In the genomic region with DNA sequence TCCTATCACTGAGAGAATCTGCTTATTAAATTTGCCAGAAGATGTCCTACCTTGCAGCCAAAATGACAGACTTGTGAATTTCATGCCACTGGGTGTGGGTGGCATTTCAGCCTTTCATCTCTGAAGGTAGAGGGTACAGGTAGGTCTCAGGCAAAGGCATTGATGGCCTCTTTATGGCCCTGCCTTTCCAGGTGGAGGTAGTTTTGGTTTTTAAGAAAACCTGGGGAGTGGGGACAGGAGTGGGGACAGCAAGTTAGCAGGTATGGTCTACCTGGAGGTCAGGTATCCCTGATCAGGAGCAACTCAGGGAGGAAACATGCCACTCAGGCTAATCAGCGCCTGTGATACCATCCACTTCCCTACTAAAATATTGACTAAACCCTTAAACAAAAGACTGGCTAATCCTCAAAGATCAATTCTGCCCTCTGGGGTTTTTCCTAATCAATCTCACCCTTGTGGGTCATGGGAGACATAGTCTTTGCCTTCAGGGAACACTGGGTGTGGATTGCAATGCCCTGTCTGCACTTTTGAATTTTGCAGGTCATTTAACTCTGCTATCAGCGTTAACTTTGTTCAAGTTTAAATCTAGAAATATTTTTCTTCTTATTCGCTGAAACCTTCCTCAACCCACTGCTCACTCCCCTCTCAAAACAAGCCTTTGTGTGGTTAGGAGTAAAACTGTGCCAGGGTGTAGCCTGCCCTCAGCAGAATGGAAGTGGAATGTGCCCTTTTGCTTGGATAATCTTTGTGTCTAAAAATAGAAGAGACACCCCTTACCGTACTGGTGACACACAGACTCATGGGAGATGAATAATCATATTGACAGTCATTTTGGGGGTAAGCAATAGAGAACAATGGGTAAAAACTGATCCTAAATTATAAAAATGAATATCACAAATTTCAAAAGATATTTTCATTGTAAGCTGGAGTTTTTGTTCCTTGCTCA, we compare ENCODE assay signal across 21 cellular contexts.
DNase-seq lines count a peak whose midpoint lies in the region; ATAC-seq, FAIRE-seq and TF ChIP-seq lines count a peak whose summit lies in the region.
"Had no signal": no experiment of that assay in that cellular context is flagged by ENCODE, and none has a peak within 500 bp of the region (broad histone marks: within the 10 kb centered on the region; RNA-seq: fewer than 3 reads in every experiment).

No MANE protein-coding gene starts in this region.

- H3K27ac Mint-ChIP-seq in activated T-cell treated with anti-CD3 and anti-CD28 coated beads, Interleukin-2, amount 50 U/mL, for 72 hours, result peak overlapping the region; percentile 16
- H3K27ac Mint-ChIP-seq in activated T-cell treated with anti-CD3 and anti-CD28 coated beads, Interleukin-2, amount 50 U/mL, for 24 hours, result no peak overlapping the region
- H3K27ac Mint-ChIP-seq in astrocyte (ENCODE audit: unreplicated experiment), result no peak overlapping the region
- H3K27ac Mint-ChIP-seq: activated CD4-positive, alpha-beta memory T cell treated with anti-CD3 and anti-CD28 coated beads, Interleukin-2, amount 10 ng/mL, durations not matched to agents 7 days and 5 days; stimulated activated effector memory CD8-positive, alpha-beta T cell treated with anti-CD3 and anti-CD28 coated beads, Interleukin-12 subunit alpha, Interleukin-12 subunit beta, amount 100 ng/mL, for 72 hours had no signal

- peaks cover 1 to 5% of the 10 kb centered on the region in 2 donors for H3K36me3 Mint-ChIP-seq in activated T-cell treated with anti-CD3 and anti-CD28 coated beads, Interleukin-2, amount 50 U/mL, for 72 hours (ENCODE audit: insufficient read depth in 2 of 2)
- no peaks in the 10 kb centered on the region for H3K36me3 Mint-ChIP-seq in activated T-cell treated with anti-CD3 and anti-CD28 coated beads, Interleukin-2, amount 50 U/mL, for 24 hours (ENCODE audit: low read depth)
- H3K36me3 Mint-ChIP-seq in astrocyte (ENCODE audit: low read depth, unreplicated experiment), result no peaks in the 10 kb centered on the region
- H3K36me3 Mint-ChIP-seq: stimulated activated effector memory CD8-positive, alpha-beta T cell treated with anti-CD3 and anti-CD28 coated beads, Interleukin-12 subunit alpha, Interleukin-12 subunit beta, amount 100 ng/mL, for 72 hours had no signal

- TF ChIP-seq CTCF in astrocyte (IDR thresholded peaks at IDR 0.05; ENCODE audit: insufficient read depth, low read depth, low read length) (no peak), smooth muscle cell (IDR thresholded peaks at IDR 0.05; ENCODE audit: borderline replicate concordance, insufficient read depth, poor library complexity, severe bottlenecking) (no peak), OCI-LY7 (conservative IDR thresholded peaks at IDR 0.05; ENCODE audit: low read length) (no peak)

- H3K9ac ChIP-seq in astrocyte (ENCODE audit: low read length), result no peak overlapping the region
- H3K9ac ChIP-seq in smooth muscle cell (ENCODE audit: low read depth), result no peak overlapping the region

- H2AFZ ChIP-seq in astrocyte (ENCODE audit: low read depth, low read length) (peak overlapping the region; percentile 54), smooth muscle cell (ENCODE audit: low read depth) (peak overlapping the region; percentile 42), OCI-LY7 (ENCODE audit: low read length) (no peak overlapping the region)

- H3K4me1 Mint-ChIP-seq in activated T-cell treated with anti-CD3 and anti-CD28 coated beads, Interleukin-2, amount 50 U/mL, for 72 hours (ENCODE audit: low read depth), result peaks cover 30% of the 10 kb centered on the region
- peaks cover 32% of the 10 kb centered on the region for H3K4me1 Mint-ChIP-seq in activated T-cell treated with anti-CD3 and anti-CD28 coated beads, Interleukin-2, amount 50 U/mL, for 24 hours (ENCODE audit: low read depth)
- H3K4me1 Mint-ChIP-seq in astrocyte (ENCODE audit: low read depth, unreplicated experiment), result peaks cover 5% of the 10 kb centered on the region

- H3K27me3 ChIP-seq in astrocyte (ENCODE audit: insufficient read depth, low read length) (no peaks in the 10 kb centered on the region), smooth muscle cell (ENCODE audit: low read depth) (no peaks in the 10 kb centered on the region)
- H3K27me3 ChIP-seq: adrenal gland, ovary, upper lobe of right lung had no signal

- no peaks in the 10 kb centered on the region for H3K36me3 ChIP-seq in astrocyte (ENCODE audit: insufficient read depth, low read length)
- H3K36me3 ChIP-seq in smooth muscle cell (ENCODE audit: low read depth), result peaks cover 5% of the 10 kb centered on the region
- H3K36me3 ChIP-seq in OCI-LY7 (ENCODE audit: insufficient read depth, low read length), result no peaks in the 10 kb centered on the region
- H3K36me3 ChIP-seq: adrenal gland, ovary, upper lobe of right lung had no signal

- H3K9me2 ChIP-seq in OCI-LY7 (ENCODE audit: insufficient read depth, low read length), result no peaks in the 10 kb centered on the region

- no peak for FAIRE-seq in astrocyte (lab: Jason Lieb, UNC)
- FAIRE-seq: endometrium, islet of Langerhans had no signal

- POLR2A ChIA-PET in OCI-LY7 (lab: Charles Lee), result no interaction called here

- H3K9me3 ChIP-seq in astrocyte (ENCODE audit: insufficient read depth, low read depth, low read length) (no peaks in the 10 kb centered on the region), smooth muscle cell (replicated peaks; ENCODE audit: low read depth) (no peaks in the 10 kb centered on the region), OCI-LY7 (ENCODE audit: low read length) (peaks cover 13% of the 10 kb centered on the region)
- H3K9me3 ChIP-seq: ovary, upper lobe of right lung had no signal

- H3K4me3 ChIP-seq in astrocyte (ENCODE audit: insufficient read depth, low read depth, low read length) (no peak overlapping the region), smooth muscle cell (no peak overlapping the region), OCI-LY7 (ENCODE audit: low read depth, low read length, poor library complexity, severe bottlenecking) (no peak overlapping the region)
- H3K4me3 ChIP-seq: adrenal gland, ovary, upper lobe of right lung had no signal

- no peaks in the 10 kb centered on the region for H3F3A ChIP-seq in smooth muscle cell (ENCODE audit: low read depth)

- no peak overlapping the region for H3K27ac ChIP-seq in astrocyte (ENCODE audit: low read depth, low read length)
- H3K27ac ChIP-seq in smooth muscle cell (ENCODE audit: low read depth), result no peak overlapping the region
- H3K27ac ChIP-seq in OCI-LY7 (ENCODE audit: low read depth, low read length, poor library complexity, severe bottlenecking), result no peak overlapping the region
- H3K27ac ChIP-seq: adrenal gland, upper lobe of right lung had no signal

- no TSS peak for BruUV-seq in OCI-LY7 (replicated peaks; lab: Mats Ljungman, UMichigan)

- H3K9me3 Mint-ChIP-seq in activated T-cell treated with anti-CD3 and anti-CD28 coated beads, Interleukin-2, amount 50 U/mL, for 72 hours, result peaks cover 0 to 8% of the 10 kb centered on the region in 2 donors
- H3K9me3 Mint-ChIP-seq in activated T-cell treated with anti-CD3 and anti-CD28 coated beads, Interleukin-2, amount 50 U/mL, for 24 hours, result peaks cover 7% of the 10 kb centered on the region
- peaks cover 4% of the 10 kb centered on the region for H3K9me3 Mint-ChIP-seq in astrocyte (ENCODE audit: unreplicated experiment)

- DNase-seq in activated T-cell treated with anti-CD3 and anti-CD28 coated beads, Interleukin-2, amount 50 U/mL, for 72 hours, result no peak
- DNase-seq in activated T-cell treated with anti-CD3 and anti-CD28 coated beads, Interleukin-2, amount 50 U/mL, for 24 hours, result no peak
- DNase-seq in astrocyte (ENCODE audit: low read depth) (peak; percentile 20), hepatic stellate cell (ENCODE audit: low spot score) (peak; percentile 5), smooth muscle cell (lab: John Stamatoyannopoulos, UW; ENCODE audit: unreplicated experiment) (no peak), OCI-LY7 (ENCODE audit: low spot score) (no peak), RPMI8226 (no peak)
- DNase-seq: 8988T; activated CD4-positive, alpha-beta memory T cell treated with anti-CD3 and anti-CD28 coated beads, Interleukin-2, amount 10 ng/mL, durations not matched to agents 7 days and 5 days; adrenal gland; C1 segment of cervical spinal cord; glutamatergic neuron; NCI-H1092; NCI-H69; ovary; SW 1271; upper lobe of right lung had no signal

- no peak for ATAC-seq in activated T-cell treated with anti-CD3 and anti-CD28 coated beads, Interleukin-2, amount 50 U/mL, for 72 hours (replicated peaks in 1 of 2)
- ATAC-seq in HG02938 (IDR thresholded peaks at IDR 0.05; ENCODE audit: unreplicated experiment), result no peak
- ATAC-seq: stimulated activated effector memory CD8-positive, alpha-beta T cell treated with anti-CD3 and anti-CD28 coated beads, Interleukin-12 subunit alpha, Interleukin-12 subunit beta, amount 100 ng/mL, for 72 hours; upper lobe of right lung had no signal

- no peaks in the 10 kb centered on the region for H3K27me3 Mint-ChIP-seq in activated T-cell treated with anti-CD3 and anti-CD28 coated beads, Interleukin-2, amount 50 U/mL, for 72 hours (ENCODE audit: low read depth)
- no peaks in the 10 kb centered on the region for H3K27me3 Mint-ChIP-seq in activated T-cell treated with anti-CD3 and anti-CD28 coated beads, Interleukin-2, amount 50 U/mL, for 24 hours
- no peaks in the 10 kb centered on the region for H3K27me3 Mint-ChIP-seq in astrocyte (ENCODE audit: low read depth, unreplicated experiment)
- H3K27me3 Mint-ChIP-seq: activated CD4-positive, alpha-beta memory T cell treated with anti-CD3 and anti-CD28 coated beads, Interleukin-2, amount 10 ng/mL, durations not matched to agents 7 days and 5 days had no signal

- H3K79me2 ChIP-seq in astrocyte (ENCODE audit: insufficient read depth, low read length) (no peaks in the 10 kb centered on the region), smooth muscle cell (ENCODE audit: low read depth) (no peaks in the 10 kb centered on the region), OCI-LY7 (ENCODE audit: insufficient read depth, low read depth, low read length) (no peaks in the 10 kb centered on the region)

- intact Hi-C loops in OCI-LY7 (cut with micrococcal nuclease; ENCODE audit: unreplicated experiment), result no loop called here

- H3K4me1 ChIP-seq in astrocyte (ENCODE audit: insufficient read depth, low read length), result peaks cover 8% of the 10 kb centered on the region
- H3K4me1 ChIP-seq in smooth muscle cell (ENCODE audit: low read depth), result no peaks in the 10 kb centered on the region
- no peaks in the 10 kb centered on the region for H3K4me1 ChIP-seq in OCI-LY7 (ENCODE audit: insufficient read depth, low read length, poor library complexity, severe bottlenecking)
- H3K4me1 ChIP-seq: adrenal gland had no signal

- CTCF ChIA-PET in OCI-LY7 (lab: Charles Lee; ENCODE audit: unreplicated experiment), result no interaction called here

- no peaks in the 10 kb centered on the region for H4K20me1 ChIP-seq in astrocyte (ENCODE audit: insufficient read depth, low read length)
- no peaks in the 10 kb centered on the region for H4K20me1 ChIP-seq in smooth muscle cell (ENCODE audit: low read depth)
- H4K20me1 ChIP-seq in OCI-LY7 (ENCODE audit: insufficient read depth, low read length), result no peaks in the 10 kb centered on the region

- WGBS in smooth muscle cell (ENCODE audit: low lambda C conversion rate), result 70% methylated on average over 4 of the region's 4 CpGs

- no peak overlapping the region for H3K4me3 Mint-ChIP-seq in activated T-cell treated with anti-CD3 and anti-CD28 coated beads, Interleukin-2, amount 50 U/mL, for 72 hours
- H3K4me3 Mint-ChIP-seq in activated T-cell treated with anti-CD3 and anti-CD28 coated beads, Interleukin-2, amount 50 U/mL, for 24 hours, result no peak overlapping the region
- no peak overlapping the region for H3K4me3 Mint-ChIP-seq in astrocyte (ENCODE audit: unreplicated experiment)
- H3K4me3 Mint-ChIP-seq: activated CD4-positive, alpha-beta memory T cell treated with anti-CD3 and anti-CD28 coated beads, Interleukin-2, amount 10 ng/mL, durations not matched to agents 7 days and 5 days; stimulated activated effector memory CD8-positive, alpha-beta T cell treated with anti-CD3 and anti-CD28 coated beads, Interleukin-12 subunit alpha, Interleukin-12 subunit beta, amount 100 ng/mL, for 72 hours had no signal

- H3K4me2 ChIP-seq in astrocyte (ENCODE audit: low read length) (peak overlapping the region; percentile 1), smooth muscle cell (no peak overlapping the region), OCI-LY7 (ENCODE audit: low read length) (no peak overlapping the region)

Comparison
In these comparisons a context has a peak if more than half of its experiments do, and no peak if none do; other contexts are left out.
1. DNase-seq: peak in astrocyte (single experiment) and hepatic stellate cell (single experiment); none in activated T-cell treated with anti-CD3 and anti-CD28 coated beads, Interleukin-2, amount 50 U/mL, for 72 hours (0 of 2), activated T-cell treated with anti-CD3 and anti-CD28 coated beads, Interleukin-2, amount 50 U/mL, for 24 hours (single experiment), smooth muscle cell (single experiment), OCI-LY7 (single experiment) and RPMI8226 (single experiment).